Comparison of ENCODE assay signal across 8 cellular contexts in genomic region chr3:44338828-44339127, GRCh38. TPM values are rescaled to one million over a fixed set of nuclear protein-coding genes. Genes with fewer than 3 reads are reported as not detected.
DNase-seq lines count a peak whose midpoint lies in the region; ATAC-seq, FAIRE-seq and TF ChIP-seq lines count a peak whose summit lies in the region.

No MANE protein-coding gene starts in this region.

- H3K36me3 ChIP-seq in HAP-1 (replicated peaks) (no peaks in the 10 kb centered on the region), small intestine (ENCODE audit: control insufficient read depth in 2 of 2, insufficient read depth in 2 of 2, low read length in 2 of 2) (peaks cover 0 to 2% of the 10 kb centered on the region in 2 donors)

- 0 to 1% (median 1%) methylated on average over 15 of the region's 15 CpGs for WGBS in small intestine, 3 donors

- H3K4me1 ChIP-seq in HAP-1 (peaks cover 6% of the 10 kb centered on the region), small intestine (ENCODE audit: control insufficient read depth in 2 of 2, insufficient read depth in 1 of 2, low read depth in 1 of 2, low read length in 1 of 2) (peaks cover 0 to 8% of the 10 kb centered on the region in 2 donors)

- in situ Hi-C loops in HAP-1 (cut with MboI; ENCODE audit: low sequenced_read_pairs), result loop anchor here (25.0 kb wide), 1 partner anchor 424 kb away; the partner anchor contains the start of genes KIAA1143 and KIF15

- H3K4me1 Mint-ChIP-seq in WTC11, result peaks cover 19% of the 10 kb centered on the region
- peaks cover 11% of the 10 kb centered on the region for H3K4me1 Mint-ChIP-seq in glutamatergic neuron (ENCODE audit: low read depth, unreplicated experiment)

- no peak for ATAC-seq in WTC11

- peak overlapping the region; percentile 76 to 93 for H3K27ac ChIP-seq in small intestine (ENCODE audit: low read depth in 1 of 2, low read length in 1 of 2)

- POLR2A ChIA-PET in WTC11 (lab: Charles Lee), result interaction anchor here (1.1 to 1.6 kb wide), 3 partner anchors 168 to 423 kb away, joined by 4 to 8 read pairs (median 5); partner anchors contain the start of genes KIAA1143 and KIF15

- no peak for FAIRE-seq in small intestine (lab: Jason Lieb, UNC)

- no peak for DNase-seq in HAP-1 (ENCODE audit: low spot score in 2 of 2)
- no peak for DNase-seq in WTC11 (ENCODE audit: low spot score)
- DNase-seq in glutamatergic neuron, result no peak
- DNase-seq in small intestine, result no peak
- DNase-seq in RPMI8226, result no peak
- DNase-seq in NCI-H2029 (lab: John Stamatoyannopoulos, UW), result no peak
- no peak for DNase-seq in NCI-H446 treated with DMSO at 0.1 percent for 48 hours (lab: John Stamatoyannopoulos, UW)
- DNase-seq in NAMALWA (ENCODE audit: low spot score), result no peak

- H3K9me3 ChIP-seq in HAP-1 (no peaks in the 10 kb centered on the region), small intestine (ENCODE audit: control insufficient read depth, low read depth) (no peaks in the 10 kb centered on the region)

- H3K27me3 Mint-ChIP-seq in WTC11 (ENCODE audit: low read depth) (peaks cover 4% of the 10 kb centered on the region; the same call in 1 of the 2 replicates), glutamatergic neuron (ENCODE audit: unreplicated experiment) (peaks cover 1% of the 10 kb centered on the region)

- H3K4me3 Mint-ChIP-seq in WTC11 (peak overlapping the region; percentile 84), glutamatergic neuron (ENCODE audit: unreplicated experiment) (peak overlapping the region; percentile 98)

- CTCF ChIA-PET in WTC11 (lab: Charles Lee), result interaction anchor here (1.0 to 1.6 kb wide), 4 partner anchors 16 to 1377 kb away, joined by 3 to 5 read pairs (median 3); no protein-coding TSS in a partner anchor

- no peak for TF ChIP-seq CTCF in WTC11 (IDR thresholded peaks at IDR 0.05)
- TF ChIP-seq CTCF in glutamatergic neuron (IDR thresholded peaks at IDR 0.05; ENCODE audit: partially characterized antibody, unreplicated experiment), result no peak

- H3K4me3 ChIP-seq in HAP-1, result peak overlapping the region; percentile 63
- peak overlapping the region; percentile 59 to 60 for H3K4me3 ChIP-seq in small intestine (ENCODE audit: low read depth in 1 of 2, low read length in 2 of 2)

- no peaks in the 10 kb centered on the region for H3K27me3 ChIP-seq in HAP-1 (ENCODE audit: low read depth)
- H3K27me3 ChIP-seq in small intestine (ENCODE audit: control insufficient read depth in 2 of 2, insufficient read depth in 2 of 2, low read length in 2 of 2), result no peaks in the 10 kb centered on the region

- H3K36me3 Mint-ChIP-seq in WTC11 (no peaks in the 10 kb centered on the region), glutamatergic neuron (ENCODE audit: unreplicated experiment) (no peaks in the 10 kb centered on the region)

- H3K27ac Mint-ChIP-seq in WTC11 (peak overlapping the region; percentile 97), glutamatergic neuron (ENCODE audit: unreplicated experiment) (peak overlapping the region; percentile 95)

- H3K9me3 Mint-ChIP-seq in WTC11, result no peaks in the 10 kb centered on the region
- H3K9me3 Mint-ChIP-seq in glutamatergic neuron (ENCODE audit: unreplicated experiment), result peaks cover 10% of the 10 kb centered on the region

TF ChIP-seq in WTC11, 78 proteins besides CTCF, POLR2A, EP300 and RAD21 (continues in another document):
- no peak for TF ChIP-seq ATF1 (CRISPR knock-in tag; IDR thresholded peaks at IDR 0.05)
- no peak for TF ChIP-seq E2F1 (CRISPR knock-in tag; IDR thresholded peaks at IDR 0.05)
- 0 out of 2 replicates have a peak, but pooled peaks have one; percentile 1 for TF ChIP-seq ZNF232 (CRISPR knock-in tag; IDR thresholded peaks at IDR 0.05)
- no peak for TF ChIP-seq NFE2L1 (CRISPR knock-in tag; IDR thresholded peaks at IDR 0.05)
- TF ChIP-seq TP53 (CRISPR knock-in tag; IDR thresholded peaks at IDR 0.05), result peak; percentile 17; the same call in 1 of the 2 replicates
- TF ChIP-seq ARID4B (CRISPR knock-in tag; IDR thresholded peaks at IDR 0.05; ENCODE audit: borderline replicate concordance), result no peak
- TF ChIP-seq RORB (CRISPR knock-in tag; IDR thresholded peaks at IDR 0.05), result no peak
- TF ChIP-seq IRF2 (CRISPR knock-in tag; IDR thresholded peaks at IDR 0.05; ENCODE audit: borderline replicate concordance, low read depth), result no peak
- no peak for TF ChIP-seq ZNF512 (CRISPR knock-in tag; IDR thresholded peaks at IDR 0.05; ENCODE audit: borderline replicate concordance)
- no peak for TF ChIP-seq ATF3 (CRISPR knock-in tag; conservative IDR thresholded peaks at IDR 0.05)
- no peak for TF ChIP-seq TCF7 (CRISPR knock-in tag; IDR thresholded peaks at IDR 0.05; ENCODE audit: low read depth)
- TF ChIP-seq EMX1 (CRISPR knock-in tag; IDR thresholded peaks at IDR 0.05), result no peak
- TF ChIP-seq MYBL2 (CRISPR knock-in tag; IDR thresholded peaks at IDR 0.05), result 0 out of 2 replicates have a peak, but pooled peaks have one; percentile 16
- TF ChIP-seq ATF6 (CRISPR knock-in tag; IDR thresholded peaks at IDR 0.05), result no peak

RNA-seq across cellular contexts. Expression of gene TCAIM, which starts 0.2 kb away (rescaled TPM):
- total RNA-seq in WTC11 (2021), result 14.8 to 18.9 TPM (median 16.6 TPM) in 3 replicates
- total RNA-seq in glutamatergic neuron (ENCODE audit: unreplicated experiment), result 17.1 TPM
- polyA plus RNA-seq in small intestine, result 10 to 100 TPM; 10.5 to 17.3 (median 15.2) TPM
